Comparison of ENCODE assay signal across 22 cellular contexts in genomic region chrX:21975242-21975641, GRCh38. TPM values are rescaled to one million over a fixed set of nuclear protein-coding genes. Genes with fewer than 3 reads are reported as not detected.
A peak's percentile ranks its signal among the peaks of the same experiment; 100 is the strongest.
DNase-seq lines count a peak whose midpoint lies in the region; ATAC-seq, FAIRE-seq and TF ChIP-seq lines count a peak whose summit lies in the region.
"Had no signal": no experiment of that assay in that cellular context is flagged by ENCODE, and none has a peak within 500 bp of the region (broad histone marks: within the 10 kb centered on the region; RNA-seq: fewer than 3 reads in every experiment).

No MANE protein-coding gene starts in this region.

- TF ChIP-seq CTCF in C4-2B (conservative IDR thresholded peaks at IDR 0.05) (no peak), kidney (IDR thresholded peaks at IDR 0.05; ENCODE audit: borderline replicate concordance, extremely low read depth, insufficient read depth) (no peak), prostate gland (IDR thresholded peaks at IDR 0.05) (peak in 1 of 4 experiments; percentile 3), GM23338 (conservative IDR thresholded peaks at IDR 0.05; ENCODE audit: low read depth in 2 of 2) (no peak)

- H3K36me3 ChIP-seq in SJSA1 (peaks cover 74% of the 10 kb centered on the region), kidney (ENCODE audit: control insufficient read depth in 1 of 2, insufficient read depth in 2 of 2, low read length in 2 of 2) (peaks cover 2 to 7% of the 10 kb centered on the region in 2 donors), prostate gland (no peaks in the 10 kb centered on the region), GM23338 (ENCODE audit: insufficient read depth) (peaks cover 12% of the 10 kb centered on the region; the same call in 1 of the 2 replicates)

- H3K4me3 Mint-ChIP-seq in GM23338: no peak overlapping the region
- H3K4me3 Mint-ChIP-seq: activated CD4-positive, alpha-beta memory T cell treated with anti-CD3 and anti-CD28 coated beads, Interleukin-2, amount 10 ng/mL, durations not matched to agents 7 days and 5 days; activated naive CD4-positive, alpha-beta T cell treated with anti-CD3 and anti-CD28 coated beads, Interleukin-2, amount 50 U/mL, for 24 hours; activated T-cell treated with anti-CD3 and anti-CD28 coated beads, Interleukin-2, amount 50 U/mL, for 4 hours; stimulated activated effector memory CD8-positive, alpha-beta T cell treated with anti-CD3 and anti-CD28 coated beads, Interleukin-12 subunit alpha, Interleukin-12 subunit beta, amount 100 ng/mL, for 72 hours had no signal

- H3K79me2 ChIP-seq in GM23338 (replicated peaks; ENCODE audit: insufficient read depth): 0 out of 2 replicates have a peak, but pooled peaks cover 3% of the 10 kb centered on the region

- H3K27me3 ChIP-seq in SJSA1 (replicated peaks) (no peaks in the 10 kb centered on the region), prostate gland (replicated peaks; ENCODE audit: insufficient read depth) (no peaks in the 10 kb centered on the region), GM23338 (ENCODE audit: insufficient read depth) (no peaks in the 10 kb centered on the region)
- H3K27me3 ChIP-seq: neutrophil, right atrium auricular region, thyroid gland had no signal

- no peaks in the 10 kb centered on the region for H4K20me1 ChIP-seq in GM23338 (replicated peaks; ENCODE audit: insufficient read depth)

- no peak overlapping the region for H3K27ac Mint-ChIP-seq in GM23338
- H3K27ac Mint-ChIP-seq: activated naive CD4-positive, alpha-beta T cell treated with anti-CD3 and anti-CD28 coated beads, Interleukin-2, amount 50 U/mL, for 24 hours had no signal

- no peak overlapping the region for H3K4me2 ChIP-seq in GM23338

- H2AFZ ChIP-seq in GM23338: no peak overlapping the region

- H3K9me3 Mint-ChIP-seq in GM23338: no peaks in the 10 kb centered on the region
- H3K9me3 Mint-ChIP-seq: activated CD4-positive, alpha-beta memory T cell treated with anti-CD3 and anti-CD28 coated beads, Interleukin-2, amount 10 ng/mL, durations not matched to agents 7 days and 5 days; activated naive CD4-positive, alpha-beta T cell treated with anti-CD3 and anti-CD28 coated beads, Interleukin-2, amount 50 U/mL, for 24 hours; activated T-cell treated with anti-CD3 and anti-CD28 coated beads, Interleukin-2, amount 50 U/mL, for 4 hours; stimulated activated effector memory CD8-positive, alpha-beta T cell treated with anti-CD3 and anti-CD28 coated beads, Interleukin-12 subunit alpha, Interleukin-12 subunit beta, amount 100 ng/mL, for 72 hours had no signal

- no peaks in the 10 kb centered on the region for H3K9me3 ChIP-seq in SJSA1 (replicated peaks)
- H3K9me3 ChIP-seq in kidney (ENCODE audit: control insufficient read depth in 1 of 2, low read length in 2 of 2): no peaks in the 10 kb centered on the region
- no peaks in the 10 kb centered on the region for H3K9me3 ChIP-seq in prostate gland
- H3K9me3 ChIP-seq: neutrophil, right atrium auricular region, thyroid gland had no signal

- peaks cover 3% of the 10 kb centered on the region; the same call in 1 of the 3 replicates for H3K4me1 Mint-ChIP-seq in GM23338

- H3K36me3 Mint-ChIP-seq in GM23338 (ENCODE audit: low read depth): peaks cover 62% of the 10 kb centered on the region

- peak overlapping the region in 1 of 2 donors; percentile 26 for H3K9ac ChIP-seq in kidney (ENCODE audit: low read length in 2 of 2)

- H3K9me2 ChIP-seq in GM23338 (ENCODE audit: insufficient read depth): no peaks in the 10 kb centered on the region

- DNase-seq in SJSA1 (ENCODE audit: low read depth in 1 of 2, low spot score in 2 of 2): no peak
- DNase-seq in kidney: no peak
- DNase-seq in prostate gland (ENCODE audit: low spot score): no peak
- no peak for DNase-seq in middle frontal gyrus (ENCODE audit: extremely low spot score, low spot score)
- no peak for DNase-seq in hepatic stellate cell (ENCODE audit: low spot score)
- DNase-seq in Kasumi-1 (lab: John Stamatoyannopoulos, UW): no peak
- no peak for DNase-seq in GM23338 (ENCODE audit: low spot score)
- DNase-seq: activated CD4-positive, alpha-beta memory T cell treated with anti-CD3 and anti-CD28 coated beads, Interleukin-2, amount 10 ng/mL, durations not matched to agents 7 days and 5 days; activated T-cell treated with anti-CD3 and anti-CD28 coated beads, Interleukin-2, amount 50 U/mL, for 4 hours; AML-193; COR-L47; cortex of kidney; kidney glomerular epithelial cell; NCI-H1436; SIG-M5; thyroid gland; WERI-Rb-1 had no signal

- H3K4me3 ChIP-seq in SJSA1: no peak overlapping the region
- no peak overlapping the region for H3K4me3 ChIP-seq in kidney (ENCODE audit: low read length in 2 of 2)
- H3K4me3 ChIP-seq in prostate gland: no peak overlapping the region
- H3K4me3 ChIP-seq in GM23338: no peak overlapping the region
- H3K4me3 ChIP-seq: right atrium auricular region, thyroid gland had no signal

- no peak for FAIRE-seq in kidney (lab: Jason Lieb, UNC)

- H3K27ac ChIP-seq in C4-2B (peak overlapping the region; percentile 73), SJSA1 (peak overlapping the region; percentile 25; the same call in 1 of the 2 replicates), kidney (ENCODE audit: low read depth in 2 of 2, low read length in 2 of 2) (peak overlapping the region; percentile 23 to 47), prostate gland (peak overlapping the region; percentile 56 to 75), GM23338 (ENCODE audit: low read depth) (no peak overlapping the region)
- H3K27ac ChIP-seq: neutrophil, right atrium auricular region, WERI-Rb-1 had no signal

- 42% methylated on average over 3 of the region's 3 CpGs for WGBS in prostate gland

- no peaks in the 10 kb centered on the region for H3F3A ChIP-seq in GM23338 (replicated peaks; ENCODE audit: low read depth)

- no peaks in the 10 kb centered on the region for H3K27me3 Mint-ChIP-seq in GM23338 (ENCODE audit: insufficient read depth, low read depth, poor library complexity)
- H3K27me3 Mint-ChIP-seq: activated CD4-positive, alpha-beta memory T cell treated with anti-CD3 and anti-CD28 coated beads, Interleukin-2, amount 10 ng/mL, durations not matched to agents 7 days and 5 days; activated naive CD4-positive, alpha-beta T cell treated with anti-CD3 and anti-CD28 coated beads, Interleukin-2, amount 50 U/mL, for 24 hours had no signal

- H3K4me1 ChIP-seq in SJSA1 (replicated peaks): peaks cover 25% of the 10 kb centered on the region
- H3K4me1 ChIP-seq in kidney (ENCODE audit: control insufficient read depth in 1 of 2, insufficient read depth in 1 of 2, low read depth in 1 of 2, low read length in 2 of 2): peaks cover 8 to 22% of the 10 kb centered on the region in 2 donors
- H3K4me1 ChIP-seq in prostate gland (replicated peaks): no peaks in the 10 kb centered on the region
- H3K4me1 ChIP-seq in GM23338 (ENCODE audit: insufficient read depth): no peaks in the 10 kb centered on the region
- H3K4me1 ChIP-seq: right atrium auricular region had no signal

- no peak for ATAC-seq in GM23338
- ATAC-seq: activated T-cell treated with anti-CD3 and anti-CD28 coated beads, Interleukin-2, amount 50 U/mL, for 4 hours; stimulated activated effector memory CD8-positive, alpha-beta T cell treated with anti-CD3 and anti-CD28 coated beads, Interleukin-12 subunit alpha, Interleukin-12 subunit beta, amount 100 ng/mL, for 72 hours had no signal

- intact Hi-C loops in kidney (cut with DNase I) (no loop called here), prostate gland (cut with DNase I) (no loop called here)

- no peak for TF ChIP-seq POLR2A in prostate gland (IDR thresholded peaks at IDR 0.05)

TF ChIP-seq in GM23338, 12 proteins besides CTCF, POLR2A, EP300 and RAD21 (continues in another document):
- TF ChIP-seq CREB1 (CRISPR knock-in tag; IDR thresholded peaks at IDR 0.05; ENCODE audit: low read depth): no peak
- TF ChIP-seq ZNF331 (CRISPR knock-in tag; IDR thresholded peaks at IDR 0.05; ENCODE audit: low read depth): no peak

RNA-seq across cellular contexts. Expression of gene SMS, which starts 34.7 kb away (rescaled TPM):
- 429 and 437 TPM in 2 replicates for total RNA-seq in SJSA1 (2014; rRNA removed; shearing (Covaris generic))
- total RNA-seq in kidney (73.6 TPM), prostate gland (100 to 1,000 TPM in 1 of 2 donors, 10 to 100 TPM in 1; 57.0 to 116 TPM)
- polyA plus RNA-seq in kidney (ENCODE audit: insufficient read depth, low read depth, low replicate concordance) (147 TPM), GM23338 (2016; fragmentation: Nextera tagmentation; extraction: Ambion mirVana) (246 and 274 TPM in 2 replicates)
- 168 and 185 TPM in 2 replicates for total RNA-seq in GM23338 (2014; rRNA removed; shearing (Covaris generic))

RNA-seq across cellular contexts. Expression of gene PHEX, which starts 56.9 kb away (rescaled TPM):
- total RNA-seq in SJSA1 (2014; rRNA removed; shearing (Covaris generic)): 0.16 TPM in 1 of 2 replicates, not detected in the other
- total RNA-seq in kidney: 0.25 TPM
- 0.19 TPM for polyA plus RNA-seq in kidney (ENCODE audit: insufficient read depth, low read depth, low replicate concordance)
- under 1 TPM; 0.34 to 0.82 TPM for total RNA-seq in prostate gland
- 0.21 TPM in 1 of 2 replicates, not detected in the other for total RNA-seq in GM23338 (2014; rRNA removed; shearing (Covaris generic))
- 0.05 and 0.07 TPM in 2 replicates for polyA plus RNA-seq in GM23338 (2016; fragmentation: Nextera tagmentation; extraction: Ambion mirVana)
- total RNA-seq: right atrium auricular region had no signal
